Comparison of ENCODE assay signal across 17 cellular contexts in the genomic region with DNA sequence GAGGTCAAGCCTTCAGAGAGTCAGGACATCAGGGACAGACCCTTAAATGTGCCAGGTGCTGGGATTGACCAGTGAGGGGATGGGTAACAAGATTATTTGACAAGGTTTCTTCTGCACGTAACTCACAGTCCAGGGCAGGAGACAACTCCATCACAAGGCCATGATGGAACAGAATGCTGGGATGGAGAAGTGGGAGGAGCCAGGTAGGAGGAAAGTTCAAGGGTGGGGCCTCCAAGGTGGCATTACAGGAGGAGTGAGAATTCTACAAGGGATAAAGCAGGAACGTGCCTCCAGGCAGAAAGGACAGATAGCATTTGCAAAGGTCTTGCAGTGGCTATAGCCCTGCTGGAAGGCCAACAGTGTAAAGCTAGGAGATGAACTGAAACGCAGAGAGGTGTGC.
DNase-seq lines count a peak whose midpoint lies in the region; ATAC-seq, FAIRE-seq and TF ChIP-seq lines count a peak whose summit lies in the region.
"Had no signal": no experiment of that assay in that cellular context is flagged by ENCODE, and none has a peak within 500 bp of the region (broad histone marks: within the 10 kb centered on the region; RNA-seq: fewer than 3 reads in every experiment).

No MANE protein-coding gene starts in this region.

- H2BK15ac ChIP-seq in IMR-90 (ENCODE audit: low read depth, low read length): peak overlapping the region; percentile 48; the same call in 2 of the 3 replicates

- peak overlapping the region; percentile 89 for H4K91ac ChIP-seq in IMR-90 (ENCODE audit: insufficient read depth, low read depth, low read length)

- H3K27me3 ChIP-seq in IMR-90 (ENCODE audit: control insufficient read depth, insufficient read depth, low read length): peaks cover 3% of the 10 kb centered on the region; the same call in 1 of the 2 replicates
- no peaks in the 10 kb centered on the region for H3K27me3 ChIP-seq in bronchial epithelial cell (ENCODE audit: control insufficient read depth, insufficient read depth, low read length)
- no peaks in the 10 kb centered on the region for H3K27me3 ChIP-seq in transverse colon
- H3K27me3 ChIP-seq: MG63 had no signal

- DNase-seq in IMR-90 (no peak), bronchial epithelial cell (ENCODE audit: low read depth) (no peak), transverse colon (no peak), SK-N-DZ (ENCODE audit: low spot score) (no peak), NCI-H526 treated with DMSO at 0.1 percent for 48 hours (lab: John Stamatoyannopoulos, UW) (no peak), NCI-H345 treated with DMSO at 0.1 percent for 48 hours (lab: John Stamatoyannopoulos, UW; ENCODE audit: unreplicated experiment) (no peak)
- DNase-seq: activated T-cell treated with anti-CD3 and anti-CD28 coated beads, Interleukin-2, amount 50 U/mL, for 4 hours; DMS79 treated with DMSO at 0.1 percent for 48 hours; NCI-H2029 treated with DMSO at 0.1 percent for 48 hours; NCI-H774; T-helper 17 cell had no signal

- H3K36me3 ChIP-seq in IMR-90 (ENCODE audit: control insufficient read depth, insufficient read depth, low read length): no peaks in the 10 kb centered on the region
- H3K36me3 ChIP-seq in bronchial epithelial cell (ENCODE audit: control insufficient read depth, insufficient read depth, low read length): no peaks in the 10 kb centered on the region
- no peaks in the 10 kb centered on the region for H3K36me3 ChIP-seq in mesodermal cell (ENCODE audit: control insufficient read depth, insufficient read depth, low read length)
- H3K36me3 ChIP-seq in transverse colon: no peaks in the 10 kb centered on the region
- H3K36me3 ChIP-seq: MG63, neutrophil had no signal

- H3K4ac ChIP-seq in IMR-90 (ENCODE audit: low read depth, low read length): peak overlapping the region; percentile 88

- peak overlapping the region; percentile 25; the same call in 1 of the 2 replicates for H4K5ac ChIP-seq in IMR-90 (ENCODE audit: low read depth, low read length)

- H2AK5ac ChIP-seq in IMR-90 (ENCODE audit: low read depth, low read length): peak overlapping the region; percentile 14; the same call in 1 of the 2 replicates

- no peaks in the 10 kb centered on the region for H3K79me1 ChIP-seq in IMR-90 (ENCODE audit: low read depth in 1 of 2, low read length in 2 of 2)

- H3K4me3 ChIP-seq in IMR-90 (ENCODE audit: insufficient read depth, low read depth, low read length): no peak overlapping the region
- no peak overlapping the region for H3K4me3 ChIP-seq in bronchial epithelial cell (ENCODE audit: low read depth, low read length)
- H3K4me3 ChIP-seq in mesodermal cell (ENCODE audit: extremely low read depth, insufficient read depth, low read length, poor library complexity, severe bottlenecking): no peak overlapping the region
- H3K4me3 ChIP-seq in transverse colon: no peak overlapping the region
- H3K4me3 ChIP-seq: MG63, skin epidermis had no signal

- peaks cover 23% of the 10 kb centered on the region for H3K9me1 ChIP-seq in IMR-90 (ENCODE audit: insufficient read depth, low read length)

- TF ChIP-seq POLR2A in IMR-90 (IDR thresholded peaks at IDR 0.05; ENCODE audit: low read depth, low read length): no peak
- no peak for TF ChIP-seq POLR2A in transverse colon (IDR thresholded peaks at IDR 0.05)

- H3K56ac ChIP-seq in IMR-90 (ENCODE audit: extremely low read depth, insufficient read depth, low read length): peak overlapping the region; percentile 56; the same call in 1 of the 2 replicates

- WGBS in IMR-90 (ENCODE audit: extremely low coverage in 2 of 2, insufficient read length in 1 of 2), 2 experiments: 60% methylated on average over 1 of the region's 3 CpGs; no CpG with 5 or more reads in 1 of the 2 experiments
- 67 to 94% methylated on average over 3 of the region's 3 CpGs for WGBS in mesodermal cell (ENCODE audit: insufficient coverage in 2 of 2), 2 experiments
- WGBS in transverse colon (ENCODE audit: low coverage in 1 of 2), 2 donors: 72 to 81% methylated on average over 3 of the region's 3 CpGs

- TF ChIP-seq CTCF in IMR-90 (conservative IDR thresholded peaks at IDR 0.05; ENCODE audit: low read depth, low read length) (no peak), bronchial epithelial cell (IDR thresholded peaks at IDR 0.05; ENCODE audit: insufficient read depth, low read length, severe bottlenecking) (no peak), transverse colon (IDR thresholded peaks at IDR 0.05) (no peak)

- FAIRE-seq in bronchial epithelial cell (lab: Jason Lieb, UNC): peak; percentile 7
- FAIRE-seq: colon had no signal

- H3K4me2 ChIP-seq in IMR-90 (ENCODE audit: low read depth, low read length): peak overlapping the region; percentile 61

- peak overlapping the region; percentile 67 for H2AK9ac ChIP-seq in IMR-90 (replicated peaks; ENCODE audit: low read depth, low read length, poor library complexity)

- peak overlapping the region; percentile 92 for H2BK120ac ChIP-seq in IMR-90 (ENCODE audit: low read depth, low read length)

- H3K27ac ChIP-seq in IMR-90 (ENCODE audit: insufficient read depth, low read length): peak overlapping the region; percentile 81; the same call in 1 of the 2 replicates
- H3K27ac ChIP-seq in mesodermal cell (ENCODE audit: low read depth, low read length, severe bottlenecking): peak overlapping the region; percentile 95
- peak overlapping the region; percentile 37 to 59 (median 44) for H3K27ac ChIP-seq in transverse colon
- H3K27ac ChIP-seq: neutrophil had no signal

- peak overlapping the region; percentile 74 for H2BK5ac ChIP-seq in IMR-90 (ENCODE audit: low read depth, low read length, poor library complexity, severe bottlenecking)

- peak overlapping the region; percentile 7 to 85; a peak in 3 of 4 replicates for H4K8ac ChIP-seq in IMR-90 (ENCODE audit: low read depth in 2 of 2, low read length in 2 of 2)

- peak overlapping the region; percentile 81 for H3K14ac ChIP-seq in IMR-90 (replicated peaks; ENCODE audit: low read depth, low read length)

- CTCF ChIA-PET in IMR-90 (lab: Yijun Ruan, JAX): interaction anchor here (1.4 kb wide), 1 partner anchor 38 kb away, joined by 4 read pairs; no protein-coding TSS in a partner anchor

- ATAC-seq in IMR-90 (ENCODE audit: low read depth): peak; percentile 19
- ATAC-seq in GM18909 (IDR thresholded peaks at IDR 0.05; ENCODE audit: poor library complexity, unreplicated experiment): no peak
- ATAC-seq: activated T-cell treated with anti-CD3 and anti-CD28 coated beads, Interleukin-2, amount 50 U/mL, for 4 hours; T-helper 17 cell had no signal

- TF ChIP-seq RAD21 in IMR-90 (IDR thresholded peaks at IDR 0.05; ENCODE audit: low read length): no peak

- in situ Hi-C loops in IMR-90 (cut with MboI; ENCODE audit: low sequenced_read_pairs) (no loop called here), transverse colon (cut with MboI; ENCODE audit: low pct_ligation_motif_present in 1 of 4, low pct_unique_long_range_greater_than_20kb in 1 of 4, low sequenced_read_pairs in 3 of 4) (no loop called here)

- peak overlapping the region; percentile 73 for H3K23ac ChIP-seq in IMR-90 (ENCODE audit: low read depth, low read length)

- H3K4me1 ChIP-seq in IMR-90 (ENCODE audit: control insufficient read depth, insufficient read depth, low read length) (peaks cover 23% of the 10 kb centered on the region), mesodermal cell (ENCODE audit: control insufficient read depth, insufficient read depth, low read length, poor library complexity, severe bottlenecking) (peaks cover 45% of the 10 kb centered on the region), transverse colon (peaks cover 0 to 29% (median 20%) of the 10 kb centered on the region in 4 donors)

- peak overlapping the region; percentile 46; the same call in 1 of the 2 replicates for H3K18ac ChIP-seq in IMR-90 (ENCODE audit: low read depth, low read length)

- H3K9ac ChIP-seq in IMR-90 (ENCODE audit: low read depth, low read length): no peak overlapping the region

- no peaks in the 10 kb centered on the region for H3K9me3 ChIP-seq in IMR-90 (ENCODE audit: control insufficient read depth, insufficient read depth, low read length)
- H3K9me3 ChIP-seq in mesodermal cell (ENCODE audit: control insufficient read depth, low read length): no peaks in the 10 kb centered on the region
- no peaks in the 10 kb centered on the region for H3K9me3 ChIP-seq in transverse colon
- H3K9me3 ChIP-seq: MG63, neutrophil had no signal

- intact Hi-C loops in IMR-90 (cut with micrococcal nuclease) (loop anchor here (2.0 to 5.0 kb wide), 2 partner anchors 71 to 99 kb away; no protein-coding TSS in a partner anchor), transverse colon (cut with DNase I; ENCODE audit: low total_unique reads) (no loop called here)

- peak overlapping the region; percentile 95 for H2BK20ac ChIP-seq in IMR-90 (ENCODE audit: low read depth, low read length)

- BruUV-seq in IMR-90 (replicated peaks; lab: Mats Ljungman, UMichigan): no TSS peak

- TF ChIP-seq EP300 in transverse colon (IDR thresholded peaks at IDR 0.05; ENCODE audit: low read depth): no peak

- H2AFZ ChIP-seq in IMR-90 (replicated peaks; ENCODE audit: low read length, poor library complexity): peak overlapping the region; percentile 85

- H4K20me1 ChIP-seq in IMR-90 (ENCODE audit: insufficient read depth, low read length): no peaks in the 10 kb centered on the region

- POLR2A ChIA-PET in IMR-90 (lab: Charles Lee; ENCODE audit: unreplicated experiment): no interaction called here

- dilution Hi-C loops in IMR-90 (cut with HindIII; ENCODE audit: low sequenced_read_pairs, unreplicated experiment): no loop called here

TF ChIP-seq in IMR-90, 13 proteins besides CTCF, POLR2A, EP300 and RAD21 (continues in another document):
- TF ChIP-seq ELK1 (IDR thresholded peaks at IDR 0.05; ENCODE audit: borderline replicate concordance, low read depth, low read length): no peak
- no peak for TF ChIP-seq MAFK (IDR thresholded peaks at IDR 0.05; ENCODE audit: low read depth, low read length)
- TF ChIP-seq MAZ (IDR thresholded peaks at IDR 0.05; ENCODE audit: borderline replicate concordance, low read depth, low read length): no peak
- TF ChIP-seq MXI1 (IDR thresholded peaks at IDR 0.05; ENCODE audit: borderline replicate concordance, low read depth, low read length): no peak
- TF ChIP-seq NFE2L2 (IDR thresholded peaks at IDR 0.05; ENCODE audit: low read depth, low read length): no peak

Comparison
In these comparisons a context has a peak if more than half of its experiments do, and no peak if none do; other contexts are left out.
1. H3K27ac ChIP-seq: peak in every context shown above with its lines; median percentile 95 in mesodermal cell; 81 in IMR-90; 44 in transverse colon.